Comparison of ENCODE assay signal across 8 cellular contexts in genomic region chr6:14118091-14118439, GRCh38. TPM values are rescaled to one million over a fixed set of nuclear protein-coding genes. Genes with fewer than 3 reads are reported as not detected.
DNase-seq lines count a peak whose midpoint lies in the region; ATAC-seq and TF ChIP-seq lines count a peak whose summit lies in the region.

No MANE protein-coding gene starts in this region.

- ATAC-seq in CD4-positive, CD25-positive, alpha-beta regulatory T cell (ENCODE audit: low read depth in 2 of 2): no peak
- ATAC-seq in HG03460 (IDR thresholded peaks at IDR 0.05; ENCODE audit: unreplicated experiment): peak; percentile 14
- ATAC-seq in naive thymus-derived CD4-positive, alpha-beta T cell: no peak

- POLR2A ChIA-PET in naive thymus-derived CD4-positive, alpha-beta T cell (lab: Charles Lee): interaction anchor here (1.2 kb wide), 1 partner anchor 15 kb away, joined by 4 read pairs; no protein-coding TSS in a partner anchor

- H3K4me3 Mint-ChIP-seq in CD4-positive, CD25-positive, alpha-beta regulatory T cell: peak overlapping the region; percentile 93 to 98 (median 96)
- peak overlapping the region; percentile 86 for H3K4me3 Mint-ChIP-seq in chondrocyte (ENCODE audit: unreplicated experiment)
- H3K4me3 Mint-ChIP-seq in naive thymus-derived CD4-positive, alpha-beta T cell: peak overlapping the region; percentile 86 to 97 (median 93)

- peak in 2 of 3 donors; percentile 14 to 52 for DNase-seq in CD4-positive, CD25-positive, alpha-beta regulatory T cell
- no peak for DNase-seq in chondrocyte (ENCODE audit: low spot score)
- no peak for DNase-seq in naive thymus-derived CD4-positive, alpha-beta T cell
- no peak for DNase-seq in NCI-H2171 (lab: John Stamatoyannopoulos, UW)
- no peak for DNase-seq in RKO (ENCODE audit: low spot score)
- no peak for DNase-seq in NCI-H1436 treated with DMSO at 0.1 percent for 48 hours (lab: John Stamatoyannopoulos, UW)
- no peak for DNase-seq in GM19238 (ENCODE audit: insufficient read length, low spot score)

- no peak for TF ChIP-seq CTCF in chondrocyte (IDR thresholded peaks at IDR 0.05)

- H3K36me3 Mint-ChIP-seq in CD4-positive, CD25-positive, alpha-beta regulatory T cell: no peaks in the 10 kb centered on the region
- peaks cover 2% of the 10 kb centered on the region for H3K36me3 Mint-ChIP-seq in chondrocyte (ENCODE audit: low read depth)
- H3K36me3 Mint-ChIP-seq in naive thymus-derived CD4-positive, alpha-beta T cell: peaks cover 0 to 22% (median 0%) of the 10 kb centered on the region in 5 donors

- CTCF ChIA-PET in naive thymus-derived CD4-positive, alpha-beta T cell (lab: Charles Lee): interaction anchor here (1.0 kb wide), 1 partner anchor 26 kb away, joined by 4 read pairs; no protein-coding TSS in a partner anchor

- peaks cover 6% of the 10 kb centered on the region for H3K27me3 Mint-ChIP-seq in CD4-positive, CD25-positive, alpha-beta regulatory T cell
- H3K27me3 Mint-ChIP-seq in chondrocyte (ENCODE audit: low read depth): no peaks in the 10 kb centered on the region
- H3K27me3 Mint-ChIP-seq in naive thymus-derived CD4-positive, alpha-beta T cell: peaks cover 0 to 31% (median 0%) of the 10 kb centered on the region in 5 donors

- H3K36me3 ChIP-seq in CD4-positive, CD25-positive, alpha-beta regulatory T cell (ENCODE audit: control insufficient read depth, insufficient read depth, low read length): no peaks in the 10 kb centered on the region
- H3K36me3 ChIP-seq in naive thymus-derived CD4-positive, alpha-beta T cell (ENCODE audit: control insufficient read depth in 2 of 3, insufficient read depth in 3 of 3, low read length in 3 of 3): no peaks in the 10 kb centered on the region

- H3K4me1 Mint-ChIP-seq in CD4-positive, CD25-positive, alpha-beta regulatory T cell: peaks cover 14 to 60% (median 48%) of the 10 kb centered on the region in 4 donors
- peaks cover 13% of the 10 kb centered on the region for H3K4me1 Mint-ChIP-seq in chondrocyte (ENCODE audit: low read depth)
- H3K4me1 Mint-ChIP-seq in naive thymus-derived CD4-positive, alpha-beta T cell: peaks cover 18 to 44% (median 28%) of the 10 kb centered on the region in 7 donors

- peaks cover 41% of the 10 kb centered on the region for H3K4me1 ChIP-seq in CD4-positive, CD25-positive, alpha-beta regulatory T cell (ENCODE audit: control insufficient read depth, insufficient read depth, low read length, poor library complexity, severe bottlenecking)
- peaks cover 11 to 15% of the 10 kb centered on the region in 2 donors for H3K4me1 ChIP-seq in naive thymus-derived CD4-positive, alpha-beta T cell (ENCODE audit: control insufficient read depth in 2 of 2, insufficient read depth in 2 of 2, low read length in 2 of 2)

- intact Hi-C loops in naive thymus-derived CD4-positive, alpha-beta T cell (cut with micrococcal nuclease): loop anchor here (5.0 to 10.0 kb wide), 4 partner anchors 94 to 1129 kb away; partner anchors contain the start of genes JARID2 (in 1 of the 2) and NOL7 (in 1 of the 2)

- H3K27me3 ChIP-seq in CD4-positive, CD25-positive, alpha-beta regulatory T cell (ENCODE audit: control insufficient read depth, insufficient read depth, low read length): no peaks in the 10 kb centered on the region
- no peaks in the 10 kb centered on the region for H3K27me3 ChIP-seq in naive thymus-derived CD4-positive, alpha-beta T cell (ENCODE audit: control insufficient read depth in 2 of 2, insufficient read depth in 2 of 2, low read length in 2 of 2)

- H3K4me3 ChIP-seq in CD4-positive, CD25-positive, alpha-beta regulatory T cell (ENCODE audit: low read depth, low read length): peak overlapping the region; percentile 91
- peak overlapping the region; percentile 80 for H3K4me3 ChIP-seq in naive thymus-derived CD4-positive, alpha-beta T cell (ENCODE audit: low read length)

- H3K9me3 Mint-ChIP-seq in CD4-positive, CD25-positive, alpha-beta regulatory T cell: no peaks in the 10 kb centered on the region
- no peaks in the 10 kb centered on the region for H3K9me3 Mint-ChIP-seq in chondrocyte (ENCODE audit: low read depth)
- no peaks in the 10 kb centered on the region for H3K9me3 Mint-ChIP-seq in naive thymus-derived CD4-positive, alpha-beta T cell

- peak overlapping the region; percentile 83 for H3K27ac ChIP-seq in CD4-positive, CD25-positive, alpha-beta regulatory T cell (ENCODE audit: insufficient read depth, low read length, poor library complexity, severe bottlenecking)
- H3K27ac ChIP-seq in naive thymus-derived CD4-positive, alpha-beta T cell (ENCODE audit: low read depth, low read length): peak overlapping the region; percentile 80

- H3K9me3 ChIP-seq in CD4-positive, CD25-positive, alpha-beta regulatory T cell (ENCODE audit: control insufficient read depth in 2 of 2, low read length in 2 of 2): no peaks in the 10 kb centered on the region
- no peaks in the 10 kb centered on the region for H3K9me3 ChIP-seq in naive thymus-derived CD4-positive, alpha-beta T cell (ENCODE audit: control insufficient read depth in 2 of 3, low read length in 3 of 3)

- peak overlapping the region; percentile 95 to 98 (median 97) for H3K27ac Mint-ChIP-seq in CD4-positive, CD25-positive, alpha-beta regulatory T cell
- H3K27ac Mint-ChIP-seq in chondrocyte (ENCODE audit: unreplicated experiment): no peak overlapping the region
- peak overlapping the region; percentile 90 to 96 (median 93) for H3K27ac Mint-ChIP-seq in naive thymus-derived CD4-positive, alpha-beta T cell

RNA-seq across cellular contexts. Expression of gene CD83, which starts 0.5 kb away (rescaled TPM):
- total RNA-seq in CD4-positive, CD25-positive, alpha-beta regulatory T cell: 76.8 TPM
- polyA plus RNA-seq in CD4-positive, CD25-positive, alpha-beta regulatory T cell: 1 to 10 TPM; 2.4 to 5.6 (median 4.2) TPM
- 0.63 to 1.0 TPM (median 0.95 TPM) in 3 replicates for total RNA-seq in chondrocyte
- 100 to 1,000 TPM in 1 of 5 experiments, 10 to 100 TPM in 2, 1 to 10 TPM in 2; 5.0 to 113 (median 18.3) TPM for total RNA-seq in naive thymus-derived CD4-positive, alpha-beta T cell
- 1 to 10 TPM; 1.9 to 2.0 TPM for polyA plus RNA-seq in naive thymus-derived CD4-positive, alpha-beta T cell

Comparison
In these comparisons a context has a peak if more than half of its experiments do, and no peak if none do; other contexts are left out.
1. DNase-seq: peak in CD4-positive, CD25-positive, alpha-beta regulatory T cell (2 of 3); none in chondrocyte (single experiment), naive thymus-derived CD4-positive, alpha-beta T cell (0 of 9), NCI-H2171 (single experiment), RKO (single experiment), NCI-H1436 treated with DMSO at 0.1 percent for 48 hours (single experiment) and GM19238 (single experiment).
2. Peak in every context shown above with its lines, with median percentiles within 50 percentile points of each other: H3K4me3 Mint-ChIP-seq.